ENCODE assay signal across 1 cellular context in genomic region chr20:62302341-62303048, GRCh38.
A peak's percentile ranks its signal among the peaks of the same experiment; 100 is the strongest.
TF ChIP-seq lines count a peak whose summit lies in the region.

Gene ADRM1 (plus strand): TSS chr20:62302997. CDS start chr20:62303569, 572 bp downstream.

TF ChIP-seq in HepG2, 621 proteins besides CTCF, POLR2A, EP300 and RAD21 (continued from another document and continues in another):
- TF ChIP-seq, protein P1, sequence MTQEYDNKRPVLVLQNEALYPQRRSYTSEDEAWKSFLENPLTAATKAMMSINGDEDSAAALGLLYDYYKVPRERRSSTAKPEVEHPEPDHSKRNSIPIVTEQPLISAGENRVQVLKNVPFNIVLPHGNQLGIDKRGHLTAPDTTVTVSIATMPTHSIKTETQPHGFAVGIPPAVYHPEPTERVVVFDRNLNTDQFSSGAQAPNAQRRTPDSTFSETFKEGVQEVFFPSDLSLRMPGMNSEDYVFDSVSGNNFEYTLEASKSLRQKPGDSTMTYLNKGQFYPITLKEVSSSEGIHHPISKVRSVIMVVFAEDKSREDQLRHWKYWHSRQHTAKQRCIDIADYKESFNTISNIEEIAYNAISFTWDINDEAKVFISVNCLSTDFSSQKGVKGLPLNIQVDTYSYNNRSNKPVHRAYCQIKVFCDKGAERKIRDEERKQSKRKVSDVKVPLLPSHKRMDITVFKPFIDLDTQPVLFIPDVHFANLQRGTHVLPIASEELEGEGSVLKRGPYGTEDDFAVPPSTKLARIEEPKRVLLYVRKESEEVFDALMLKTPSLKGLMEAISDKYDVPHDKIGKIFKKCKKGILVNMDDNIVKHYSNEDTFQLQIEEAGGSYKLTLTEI (CRISPR knock-in tag; conservative IDR thresholded peaks at IDR 0.05): no peak
- TF ChIP-seq ZNF317 (CRISPR knock-in tag; IDR thresholded peaks at IDR 0.05) (no peak), ZNF674 (CRISPR knock-in tag; IDR thresholded peaks at IDR 0.05; ENCODE audit: low read depth) (no peak), ZNF576 (CRISPR knock-in tag; IDR thresholded peaks at IDR 0.05) (peak; percentile 98; the same call in 1 of the 2 replicates), ZNF296 (CRISPR knock-in tag; conservative IDR thresholded peaks at IDR 0.05) (no peak), ZFP36L1 (CRISPR knock-in tag; IDR thresholded peaks at IDR 0.05) (peak; percentile 69; the same call in 1 of the 2 replicates), HDAC2 (CRISPR knock-in tag; IDR thresholded peaks at IDR 0.05) (peak; percentile 91), NRL (CRISPR knock-in tag; IDR thresholded peaks at IDR 0.05; ENCODE audit: borderline replicate concordance) (peak; percentile 14; the same call in 1 of the 2 replicates), SIX4 (CRISPR knock-in tag; IDR thresholded peaks at IDR 0.05) (peak; percentile 68; the same call in 1 of the 2 replicates), ARID4A (CRISPR knock-in tag; IDR thresholded peaks at IDR 0.05; ENCODE audit: borderline replicate concordance) (peak; percentile 69), ZNF646 (CRISPR knock-in tag; IDR thresholded peaks at IDR 0.05) (no peak), IKZF4 (CRISPR knock-in tag; IDR thresholded peaks at IDR 0.05; ENCODE audit: borderline replicate concordance, low read depth, not compliant biosample characterization) (no peak), ZFY (CRISPR knock-in tag; IDR thresholded peaks at IDR 0.05) (peak; percentile 73), JUND (CRISPR knock-in tag; IDR thresholded peaks at IDR 0.05) (peak; percentile 59), NFYB (CRISPR knock-in tag; IDR thresholded peaks at IDR 0.05) (peak; percentile 97), PCBP1 (IDR thresholded peaks at IDR 0.05; ENCODE audit: borderline replicate concordance, low read depth, low read length) (peak; percentile 66; the same call in 1 of the 2 replicates), KDM3A (CRISPR knock-in tag; IDR thresholded peaks at IDR 0.05; ENCODE audit: low read depth) (peak; percentile 94), ZNF773 (CRISPR knock-in tag; IDR thresholded peaks at IDR 0.05; ENCODE audit: borderline replicate concordance) (peak; percentile 56; the same call in 1 of the 2 replicates), MXD3 (CRISPR knock-in tag; IDR thresholded peaks at IDR 0.05) (peak; percentile 42; the same call in 1 of the 2 replicates), TSC22D2 (CRISPR knock-in tag; IDR thresholded peaks at IDR 0.05; ENCODE audit: borderline replicate concordance) (peak; percentile 84; the same call in 1 of the 2 replicates), FOXA1 (IDR thresholded peaks at IDR 0.05) (no peak), FOXA1 (CRISPR knock-in tag; IDR thresholded peaks at IDR 0.05) (no peak), THAP7 (CRISPR knock-in tag; IDR thresholded peaks at IDR 0.05) (no peak)
- TF ChIP-seq, protein P2, sequence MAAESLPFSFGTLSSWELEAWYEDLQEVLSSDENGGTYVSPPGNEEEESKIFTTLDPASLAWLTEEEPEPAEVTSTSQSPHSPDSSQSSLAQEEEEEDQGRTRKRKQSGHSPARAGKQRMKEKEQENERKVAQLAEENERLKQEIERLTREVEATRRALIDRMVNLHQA (CRISPR knock-in tag; IDR thresholded peaks at IDR 0.05): no peak
- TF ChIP-seq, protein P3, sequence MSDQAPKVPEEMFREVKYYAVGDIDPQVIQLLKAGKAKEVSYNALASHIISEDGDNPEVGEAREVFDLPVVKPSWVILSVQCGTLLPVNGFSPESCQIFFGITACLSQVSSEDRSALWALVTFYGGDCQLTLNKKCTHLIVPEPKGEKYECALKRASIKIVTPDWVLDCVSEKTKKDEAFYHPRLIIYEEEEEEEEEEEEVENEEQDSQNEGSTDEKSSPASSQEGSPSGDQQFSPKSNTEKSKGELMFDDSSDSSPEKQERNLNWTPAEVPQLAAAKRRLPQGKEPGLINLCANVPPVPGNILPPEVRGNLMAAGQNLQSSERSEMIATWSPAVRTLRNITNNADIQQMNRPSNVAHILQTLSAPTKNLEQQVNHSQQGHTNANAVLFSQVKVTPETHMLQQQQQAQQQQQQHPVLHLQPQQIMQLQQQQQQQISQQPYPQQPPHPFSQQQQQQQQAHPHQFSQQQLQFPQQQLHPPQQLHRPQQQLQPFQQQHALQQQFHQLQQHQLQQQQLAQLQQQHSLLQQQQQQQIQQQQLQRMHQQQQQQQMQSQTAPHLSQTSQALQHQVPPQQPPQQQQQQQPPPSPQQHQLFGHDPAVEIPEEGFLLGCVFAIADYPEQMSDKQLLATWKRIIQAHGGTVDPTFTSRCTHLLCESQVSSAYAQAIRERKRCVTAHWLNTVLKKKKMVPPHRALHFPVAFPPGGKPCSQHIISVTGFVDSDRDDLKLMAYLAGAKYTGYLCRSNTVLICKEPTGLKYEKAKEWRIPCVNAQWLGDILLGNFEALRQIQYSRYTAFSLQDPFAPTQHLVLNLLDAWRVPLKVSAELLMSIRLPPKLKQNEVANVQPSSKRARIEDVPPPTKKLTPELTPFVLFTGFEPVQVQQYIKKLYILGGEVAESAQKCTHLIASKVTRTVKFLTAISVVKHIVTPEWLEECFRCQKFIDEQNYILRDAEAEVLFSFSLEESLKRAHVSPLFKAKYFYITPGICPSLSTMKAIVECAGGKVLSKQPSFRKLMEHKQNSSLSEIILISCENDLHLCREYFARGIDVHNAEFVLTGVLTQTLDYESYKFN (CRISPR knock-in tag; conservative IDR thresholded peaks at IDR 0.05): peak; percentile 65
- TF ChIP-seq, protein P4, sequence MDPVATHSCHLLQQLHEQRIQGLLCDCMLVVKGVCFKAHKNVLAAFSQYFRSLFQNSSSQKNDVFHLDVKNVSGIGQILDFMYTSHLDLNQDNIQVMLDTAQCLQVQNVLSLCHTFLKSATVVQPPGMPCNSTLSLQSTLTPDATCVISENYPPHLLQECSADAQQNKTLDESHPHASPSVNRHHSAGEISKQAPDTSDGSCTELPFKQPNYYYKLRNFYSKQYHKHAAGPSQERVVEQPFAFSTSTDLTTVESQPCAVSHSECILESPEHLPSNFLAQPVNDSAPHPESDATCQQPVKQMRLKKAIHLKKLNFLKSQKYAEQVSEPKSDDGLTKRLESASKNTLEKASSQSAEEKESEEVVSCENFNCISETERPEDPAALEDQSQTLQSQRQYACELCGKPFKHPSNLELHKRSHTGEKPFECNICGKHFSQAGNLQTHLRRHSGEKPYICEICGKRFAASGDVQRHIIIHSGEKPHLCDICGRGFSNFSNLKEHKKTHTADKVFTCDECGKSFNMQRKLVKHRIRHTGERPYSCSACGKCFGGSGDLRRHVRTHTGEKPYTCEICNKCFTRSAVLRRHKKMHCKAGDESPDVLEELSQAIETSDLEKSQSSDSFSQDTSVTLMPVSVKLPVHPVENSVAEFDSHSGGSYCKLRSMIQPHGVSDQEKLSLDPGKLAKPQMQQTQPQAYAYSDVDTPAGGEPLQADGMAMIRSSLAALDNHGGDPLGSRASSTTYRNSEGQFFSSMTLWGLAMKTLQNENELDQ (CRISPR knock-in tag; IDR thresholded peaks at IDR 0.05; ENCODE audit: borderline replicate concordance): no peak
- TF ChIP-seq, protein P5, sequence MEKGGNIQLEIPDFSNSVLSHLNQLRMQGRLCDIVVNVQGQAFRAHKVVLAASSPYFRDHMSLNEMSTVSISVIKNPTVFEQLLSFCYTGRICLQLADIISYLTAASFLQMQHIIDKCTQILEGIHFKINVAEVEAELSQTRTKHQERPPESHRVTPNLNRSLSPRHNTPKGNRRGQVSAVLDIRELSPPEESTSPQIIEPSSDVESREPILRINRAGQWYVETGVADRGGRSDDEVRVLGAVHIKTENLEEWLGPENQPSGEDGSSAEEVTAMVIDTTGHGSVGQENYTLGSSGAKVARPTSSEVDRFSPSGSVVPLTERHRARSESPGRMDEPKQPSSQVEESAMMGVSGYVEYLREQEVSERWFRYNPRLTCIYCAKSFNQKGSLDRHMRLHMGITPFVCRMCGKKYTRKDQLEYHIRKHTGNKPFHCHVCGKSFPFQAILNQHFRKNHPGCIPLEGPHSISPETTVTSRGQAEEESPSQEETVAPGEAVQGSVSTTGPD (CRISPR knock-in tag; IDR thresholded peaks at IDR 0.05): no peak
- TF ChIP-seq, protein P6, sequence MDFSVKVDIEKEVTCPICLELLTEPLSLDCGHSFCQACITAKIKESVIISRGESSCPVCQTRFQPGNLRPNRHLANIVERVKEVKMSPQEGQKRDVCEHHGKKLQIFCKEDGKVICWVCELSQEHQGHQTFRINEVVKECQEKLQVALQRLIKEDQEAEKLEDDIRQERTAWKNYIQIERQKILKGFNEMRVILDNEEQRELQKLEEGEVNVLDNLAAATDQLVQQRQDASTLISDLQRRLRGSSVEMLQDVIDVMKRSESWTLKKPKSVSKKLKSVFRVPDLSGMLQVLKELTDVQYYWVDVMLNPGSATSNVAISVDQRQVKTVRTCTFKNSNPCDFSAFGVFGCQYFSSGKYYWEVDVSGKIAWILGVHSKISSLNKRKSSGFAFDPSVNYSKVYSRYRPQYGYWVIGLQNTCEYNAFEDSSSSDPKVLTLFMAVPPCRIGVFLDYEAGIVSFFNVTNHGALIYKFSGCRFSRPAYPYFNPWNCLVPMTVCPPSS (IDR thresholded peaks at IDR 0.05): no peak
